26 cellular contexts compared by ENCODE assay signal in genomic region chr1:242554577-242554976, GRCh38. TPM values are rescaled to one million over a fixed set of nuclear protein-coding genes. Genes with fewer than 3 reads are reported as not detected.
"Had no signal": no experiment of that assay in that cellular context is flagged by ENCODE, and none has a peak within 500 bp of the region (broad histone marks: within the 10 kb centered on the region; RNA-seq: fewer than 3 reads in every experiment).

No MANE protein-coding gene starts in this region.

- H3K4me1 ChIP-seq: breast epithelium, esophagus muscularis mucosa, heart right ventricle, right lobe of liver, uterus had no signal

- H3K9me3 ChIP-seq: breast epithelium, esophagus muscularis mucosa, heart right ventricle, neutrophil, right lobe of liver, thoracic aorta, uterus had no signal

- H3K27ac ChIP-seq: breast epithelium, esophagus muscularis mucosa, heart right ventricle, neutrophil, right lobe of liver, skin epidermis, thoracic aorta, uterus had no signal

- FAIRE-seq: TTC549 had no signal

- DNase-seq: activated B cell treated with CpG ODN at 0.5 μM for 24 hours; activated CD4-positive, alpha-beta T cell treated with anti-CD3 and anti-CD28 coated beads, Interleukin-2, amount 50 U/mL, for 1 hour; activated CD8-positive, alpha-beta T cell treated with anti-CD3 and anti-CD28 coated beads for 36 hours; activated naive CD8-positive, alpha-beta T cell treated with anti-CD3 and anti-CD28 coated beads, Interleukin-2, amount 50 U/mL, for 24 hours; activated T-cell treated with anti-CD3 and anti-CD28 coated beads, Interleukin-2, amount 50 U/mL, for 4 hours; endodermal cell; foreskin melanocyte; heart right ventricle; kidney glomerular epithelial cell; left ventricle myocardium superior; naive B cell; nephron progenitor cell; right lobe of liver; stimulated activated CD4-positive, alpha-beta T cell treated with anti-CD3 and anti-CD28 coated beads, Interleukin-12 subunit alpha, Interleukin-12 subunit beta, amount 100 ng/mL, for 4 hours; stimulated activated CD4-positive, alpha-beta T cell treated with anti-CD3 and anti-CD28 coated beads, Interleukin-4, amount 100 ng/mL, for 1 hour; stimulated activated naive CD8-positive, alpha-beta T cell treated with anti-CD3 and anti-CD28 coated beads, Interleukin-15, Interleukin-2, amounts not matched to agents 100 U/mL and 50 U/mL, for 24 hours; uterus had no signal

- H3K4me3 ChIP-seq: breast epithelium, esophagus muscularis mucosa, heart right ventricle, right lobe of liver, skin epidermis, thoracic aorta, uterus had no signal

- H3K27me3 ChIP-seq: breast epithelium, esophagus muscularis mucosa, neutrophil, right lobe of liver, uterus had no signal

- ATAC-seq: activated CD8-positive, alpha-beta T cell treated with anti-CD3 and anti-CD28 coated beads for 36 hours; activated naive CD8-positive, alpha-beta T cell treated with anti-CD3 and anti-CD28 coated beads, Interleukin-2, amount 50 U/mL, for 24 hours; activated T-cell treated with anti-CD3 and anti-CD28 coated beads, Interleukin-2, amount 50 U/mL, for 4 hours; heart right ventricle; left ventricle myocardium superior; right lobe of liver; stimulated activated naive CD8-positive, alpha-beta T cell treated with anti-CD3 and anti-CD28 coated beads, Interleukin-15, Interleukin-2, amounts not matched to agents 100 U/mL and 50 U/mL, for 24 hours had no signal

RNA-seq across cellular contexts. Expression of gene PLD5, which starts 30.1 kb away (rescaled TPM):
- total RNA-seq: activated B cell treated with CpG ODN at 0.5 μM for 24 hours; activated CD8-positive, alpha-beta T cell treated with anti-CD3 and anti-CD28 coated beads for 36 hours; activated T-cell treated with anti-CD3 and anti-CD28 coated beads, Interleukin-2, amount 50 U/mL, for 4 hours; activated T-helper 2 cell treated with anti-CD3 and anti-CD28 coated beads, Interferon-gamma antibody, Interleukin-2, Interleukin-4, amounts not matched to agents 10 μg/mL and 5 μg/mL and 100 μg/mL, durations not matched to agents 14 hours and 24 hours and 36 hours; left ventricle myocardium superior; lung microvascular endothelial cell; osteocyte had no signal
